In the genomic region with DNA sequence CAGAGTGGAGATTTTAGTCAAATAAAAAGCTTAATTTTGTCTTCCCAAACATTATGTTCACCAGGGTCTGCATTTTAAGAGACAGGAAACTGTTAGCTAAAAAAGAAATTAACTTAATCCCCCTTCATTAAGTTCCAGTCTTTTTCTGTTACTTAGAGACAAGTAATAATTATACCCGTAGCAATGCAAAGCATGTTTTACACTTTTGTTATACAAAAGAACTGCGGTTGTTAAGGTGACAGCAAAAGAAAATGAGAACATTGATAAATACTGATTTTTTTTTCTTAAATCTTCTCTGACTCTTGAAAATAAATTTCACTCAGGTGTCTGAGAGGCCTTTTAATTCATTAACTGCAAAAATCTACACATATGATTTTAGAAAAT, we compare ENCODE assay signal across 19 cellular contexts.
DNase-seq lines count a peak whose midpoint lies in the region; FAIRE-seq and TF ChIP-seq lines count a peak whose summit lies in the region.
"Had no signal": no experiment of that assay in that cellular context is flagged by ENCODE, and none has a peak within 500 bp of the region (broad histone marks: within the 10 kb centered on the region; RNA-seq: fewer than 3 reads in every experiment).

No MANE protein-coding gene starts in this region.

- CTCF ChIA-PET in A673 (lab: Charles Lee), result interaction anchor here (0.8 to 1.5 kb wide), 2 partner anchors 102 to 107 kb away, joined by 3 to 6 read pairs; no protein-coding TSS in a partner anchor

- H3K9me3 Mint-ChIP-seq in brain, result no peaks in the 10 kb centered on the region
- no peaks in the 10 kb centered on the region for H3K9me3 Mint-ChIP-seq in mesothelial cell of epicardium
- no peaks in the 10 kb centered on the region for H3K9me3 Mint-ChIP-seq in activated naive CD8-positive, alpha-beta T cell treated with anti-CD3 and anti-CD28 coated beads for 36 hours
- H3K9me3 Mint-ChIP-seq: CD4-positive, CD25-positive, alpha-beta regulatory T cell had no signal

- H3K36me3 ChIP-seq in A673 (ENCODE audit: insufficient read depth, low read length, poor library complexity, severe bottlenecking) (no peaks in the 10 kb centered on the region), sigmoid colon (no peaks in the 10 kb centered on the region), prostate gland (no peaks in the 10 kb centered on the region)
- H3K36me3 ChIP-seq: BLaER1 had no signal

- H3K9me3 ChIP-seq in A673 (ENCODE audit: low read depth, low read length, poor library complexity, severe bottlenecking) (no peaks in the 10 kb centered on the region), sigmoid colon (no peaks in the 10 kb centered on the region), prostate gland (no peaks in the 10 kb centered on the region)
- H3K9me3 ChIP-seq: BLaER1 had no signal

- H3K4me1 ChIP-seq in A673 (ENCODE audit: insufficient read depth, low read length, poor library complexity, severe bottlenecking), result peaks cover 91% of the 10 kb centered on the region
- peaks cover 0 to 98% (median 92%) of the 10 kb centered on the region in 4 donors for H3K4me1 ChIP-seq in sigmoid colon
- no peaks in the 10 kb centered on the region for H3K4me1 ChIP-seq in prostate gland (replicated peaks)
- H3K4me1 ChIP-seq: BLaER1 had no signal

- peaks cover 3% of the 10 kb centered on the region for H3K27me3 Mint-ChIP-seq in brain
- H3K27me3 Mint-ChIP-seq in mesothelial cell of epicardium (ENCODE audit: low read depth), result no peaks in the 10 kb centered on the region
- H3K27me3 Mint-ChIP-seq in activated naive CD8-positive, alpha-beta T cell treated with anti-CD3 and anti-CD28 coated beads for 36 hours, result no peaks in the 10 kb centered on the region

- H3K27ac ChIP-seq in A673 (ENCODE audit: low read depth, low read length, poor library complexity, severe bottlenecking), result peak overlapping the region; percentile 51
- peak overlapping the region in 3 of 4 donors; percentile 52 to 74 (median 72) for H3K27ac ChIP-seq in sigmoid colon
- no peak overlapping the region for H3K27ac ChIP-seq in prostate gland
- H3K27ac ChIP-seq: BLaER1 had no signal

- TF ChIP-seq EP300 in sigmoid colon (IDR thresholded peaks at IDR 0.05), result no peak

- intact Hi-C loops in A673 (cut with micrococcal nuclease; ENCODE audit: unreplicated experiment) (no loop called here), sigmoid colon (cut with DNase I) (no loop called here), prostate gland (cut with DNase I) (loop anchor here (5.0 kb wide), 1 partner anchor 34 kb away; no protein-coding TSS in a partner anchor)

- H3K4me3 ChIP-seq in A673 (ENCODE audit: low read depth, low read length, poor library complexity, severe bottlenecking) (peak overlapping the region; percentile 3), sigmoid colon (no peak overlapping the region), prostate gland (no peak overlapping the region)
- H3K4me3 ChIP-seq: BLaER1 had no signal

- POLR2A ChIA-PET in A673 (lab: Charles Lee; ENCODE audit: low non-redundant PET), result no interaction called here

- BruUV-seq in A673 (replicated peaks; lab: Mats Ljungman, UMichigan), result no TSS peak

- H3K27ac Mint-ChIP-seq in brain (peak overlapping the region in 3 of 5 experiments; percentile 74 to 93 (median 75)), mesothelial cell of epicardium (peak overlapping the region; percentile 80)
- no peak overlapping the region for H3K27ac Mint-ChIP-seq in activated naive CD8-positive, alpha-beta T cell treated with anti-CD3 and anti-CD28 coated beads for 36 hours
- H3K27ac Mint-ChIP-seq: CD4-positive, CD25-positive, alpha-beta regulatory T cell had no signal

- no peak for FAIRE-seq in GM19239 (lab: Jason Lieb, UNC)
- FAIRE-seq: GM12892, H54, HepG2 had no signal

- no peaks in the 10 kb centered on the region for H3K27me3 ChIP-seq in A673 (replicated peaks; ENCODE audit: insufficient read depth, low read depth, low read length, poor library complexity)
- no peaks in the 10 kb centered on the region for H3K27me3 ChIP-seq in sigmoid colon
- H3K27me3 ChIP-seq in prostate gland (replicated peaks; ENCODE audit: insufficient read depth), result no peaks in the 10 kb centered on the region
- H3K27me3 ChIP-seq: BLaER1 had no signal

- WGBS in sigmoid colon, 2 donors, result 66 to 84% methylated on average over 2 of the region's 2 CpGs
- 68% methylated on average over 2 of the region's 2 CpGs for WGBS in prostate gland

- TF ChIP-seq CTCF in A673 (conservative IDR thresholded peaks at IDR 0.05; ENCODE audit: low read depth, low read length), result no peak
- no peak for TF ChIP-seq CTCF in brain (conservative IDR thresholded peaks at IDR 0.05)
- TF ChIP-seq CTCF in mesothelial cell of epicardium (IDR thresholded peaks at IDR 0.05; ENCODE audit: unreplicated experiment), result no peak
- no peak for TF ChIP-seq CTCF in sigmoid colon (IDR thresholded peaks at IDR 0.05)
- TF ChIP-seq CTCF in prostate gland (IDR thresholded peaks at IDR 0.05), result no peak

- no peak for DNase-seq in A673 (ENCODE audit: low spot score)
- no peak for DNase-seq in mesothelial cell of epicardium (ENCODE audit: low spot score in 2 of 2, unreplicated experiment in 2 of 2)
- DNase-seq in sigmoid colon, result no peak
- no peak for DNase-seq in activated T-cell treated with anti-CD3 and anti-CD28 coated beads, Interleukin-2, amount 50 U/mL, for 48 hours
- no peak for DNase-seq in GM19239 (ENCODE audit: insufficient read length, low spot score)
- DNase-seq in prostate gland (ENCODE audit: low spot score), result no peak
- no peak for DNase-seq in activated naive CD8-positive, alpha-beta T cell treated with anti-CD3 and anti-CD28 coated beads for 36 hours
- DNase-seq: CD4-positive, CD25-positive, alpha-beta regulatory T cell; DND-41; Kasumi-1; NCI-H187; NCI-H2171 treated with DMSO at 0.1 percent for 48 hours; NCI-H524 treated with DMSO at 0.1 percent for 48 hours; PC-3 had no signal

- TF ChIP-seq POLR2A in sigmoid colon (IDR thresholded peaks at IDR 0.05) (no peak), prostate gland (IDR thresholded peaks at IDR 0.05) (no peak)

- H3K4me3 Mint-ChIP-seq in brain (peak overlapping the region in 3 of 5 experiments; percentile 35 to 66 (median 45)), mesothelial cell of epicardium (no peak overlapping the region)
- no peak overlapping the region for H3K4me3 Mint-ChIP-seq in activated naive CD8-positive, alpha-beta T cell treated with anti-CD3 and anti-CD28 coated beads for 36 hours
- H3K4me3 Mint-ChIP-seq: CD4-positive, CD25-positive, alpha-beta regulatory T cell had no signal

- H3K36me3 Mint-ChIP-seq in brain (peaks cover under 1% of the 10 kb centered on the region), mesothelial cell of epicardium (peaks cover 8% of the 10 kb centered on the region)
- no peaks in the 10 kb centered on the region for H3K36me3 Mint-ChIP-seq in activated naive CD8-positive, alpha-beta T cell treated with anti-CD3 and anti-CD28 coated beads for 36 hours
- H3K36me3 Mint-ChIP-seq: CD4-positive, CD25-positive, alpha-beta regulatory T cell had no signal

- peaks cover 98% of the 10 kb centered on the region for H3K4me1 Mint-ChIP-seq in brain
- peaks cover 80% of the 10 kb centered on the region for H3K4me1 Mint-ChIP-seq in mesothelial cell of epicardium
- no peaks in the 10 kb centered on the region for H3K4me1 Mint-ChIP-seq in activated naive CD8-positive, alpha-beta T cell treated with anti-CD3 and anti-CD28 coated beads for 36 hours
- H3K4me1 Mint-ChIP-seq: CD4-positive, CD25-positive, alpha-beta regulatory T cell had no signal

Comparison
In these comparisons a context has a peak if more than half of its experiments do, and no peak if none do; other contexts are left out.
1. H3K27ac ChIP-seq: peak in A673 (single experiment) and sigmoid colon (3 of 4); none in prostate gland (0 of 2).
2. H3K4me3 Mint-ChIP-seq: peak in brain (3 of 5); none in mesothelial cell of epicardium (single experiment) and activated naive CD8-positive, alpha-beta T cell treated with anti-CD3 and anti-CD28 coated beads for 36 hours (single experiment).